ENCODE assay signal across 8 cellular contexts in genomic region chr4:102869569-102870227, GRCh38. TPM values are rescaled to one million over a fixed set of nuclear protein-coding genes. Genes with fewer than 3 reads are reported as not detected.
DNase-seq lines count a peak whose midpoint lies in the region; ATAC-seq, FAIRE-seq and TF ChIP-seq lines count a peak whose summit lies in the region.

No MANE protein-coding gene starts in this region.

- CTCF ChIA-PET in activated CD4-positive, alpha-beta T cell treated with anti-CD3 and anti-CD28 coated beads, Interleukin-2, amount 10 ng/mL, durations not matched to agents 7 days and 5 days (lab: Charles Lee) = interaction anchor here (0.7 to 2.4 kb wide), 3 partner anchors 11 to 42 kb away, joined by 3 to 7 read pairs (median 7); partner anchors contain the start of gene UBE2D3

- H3K36me3 Mint-ChIP-seq in activated CD4-positive, alpha-beta T cell treated with anti-CD3 and anti-CD28 coated beads, Interleukin-2, amount 10 ng/mL, durations not matched to agents 7 days and 5 days (ENCODE audit: low read depth) = peaks cover 46% of the 10 kb centered on the region
- peaks cover 27% of the 10 kb centered on the region for H3K36me3 Mint-ChIP-seq in nephron (ENCODE audit: low read depth)

- peak overlapping the region; percentile 99 for H3K27ac ChIP-seq in duodenal mucosa (ENCODE audit: low read depth, low read length)

- peaks cover 9% of the 10 kb centered on the region for H3K9me3 Mint-ChIP-seq in activated CD4-positive, alpha-beta T cell treated with anti-CD3 and anti-CD28 coated beads, Interleukin-2, amount 10 ng/mL, durations not matched to agents 7 days and 5 days
- peaks cover 4% of the 10 kb centered on the region for H3K9me3 Mint-ChIP-seq in nephron

- H3K27ac Mint-ChIP-seq in activated CD4-positive, alpha-beta T cell treated with anti-CD3 and anti-CD28 coated beads, Interleukin-2, amount 10 ng/mL, durations not matched to agents 7 days and 5 days = peak overlapping the region; percentile 100
- peak overlapping the region; percentile 94 to 99 (median 98) for H3K27ac Mint-ChIP-seq in nephron

- H3K4me3 Mint-ChIP-seq in activated CD4-positive, alpha-beta T cell treated with anti-CD3 and anti-CD28 coated beads, Interleukin-2, amount 10 ng/mL, durations not matched to agents 7 days and 5 days = peak overlapping the region; percentile 96
- H3K4me3 Mint-ChIP-seq in nephron = peak overlapping the region; percentile 90 to 98 (median 97)

- no peak for FAIRE-seq in RCC 7860 (lab: Jason Lieb, UNC)

- H3K36me3 ChIP-seq in duodenal mucosa (ENCODE audit: control insufficient read depth in 1 of 2, insufficient read depth in 2 of 2, low read length in 2 of 2) = peaks cover 2 to 3% of the 10 kb centered on the region in 2 donors

- peak overlapping the region; percentile 88 to 96 for H3K9ac ChIP-seq in duodenal mucosa (ENCODE audit: low read depth in 1 of 2, low read length in 2 of 2)

- in situ Hi-C loops in G401 (cut with HindIII; ENCODE audit: low sequenced_read_pairs) = no loop called here

- POLR2A ChIA-PET in activated CD4-positive, alpha-beta T cell treated with anti-CD3 and anti-CD28 coated beads, Interleukin-2, amount 10 ng/mL, durations not matched to agents 7 days and 5 days (lab: Charles Lee) = interaction anchor here (0.5 to 3.5 kb wide), 6 partner anchors 11 to 60 kb away, joined by 3 to 51 read pairs (median 4); partner anchors contain the start of gene UBE2D3

- no peaks in the 10 kb centered on the region for H3K27me3 Mint-ChIP-seq in activated CD4-positive, alpha-beta T cell treated with anti-CD3 and anti-CD28 coated beads, Interleukin-2, amount 10 ng/mL, durations not matched to agents 7 days and 5 days
- H3K27me3 Mint-ChIP-seq in nephron (ENCODE audit: low read depth) = no peaks in the 10 kb centered on the region

- no peak for TF ChIP-seq CTCF in nephron (IDR thresholded peaks at IDR 0.05; ENCODE audit: unreplicated experiment in 3 of 3)

- no peak for DNase-seq in activated CD4-positive, alpha-beta T cell treated with anti-CD3 and anti-CD28 coated beads, Interleukin-2, amount 10 ng/mL, durations not matched to agents 7 days and 5 days
- no peak for DNase-seq in activated CD4-positive, alpha-beta T cell treated with anti-CD3 and anti-CD28 coated beads for 48 hours
- DNase-seq in RCC 7860 (ENCODE audit: low spot score) (peak; percentile 28), G401 (ENCODE audit: low spot score) (no peak)

- H3K4me3 ChIP-seq in duodenal mucosa (ENCODE audit: low read depth in 1 of 2, low read length in 2 of 2) = peak overlapping the region; percentile 88 to 94

- ATAC-seq in HG02610 (IDR thresholded peaks at IDR 0.05; ENCODE audit: unreplicated experiment) = peak; percentile 30
- ATAC-seq in HG02938 (IDR thresholded peaks at IDR 0.05; ENCODE audit: unreplicated experiment) = no peak

- no peaks in the 10 kb centered on the region for H3K27me3 ChIP-seq in duodenal mucosa (ENCODE audit: control insufficient read depth in 1 of 2, insufficient read depth in 2 of 2, low read length in 2 of 2)

- H3K4me1 ChIP-seq in duodenal mucosa (ENCODE audit: control insufficient read depth in 1 of 2, insufficient read depth in 2 of 2, low read length in 2 of 2) = peaks cover 0 to 30% of the 10 kb centered on the region in 2 donors

- H3K9me3 ChIP-seq in duodenal mucosa (ENCODE audit: control insufficient read depth in 1 of 2, low read length in 2 of 2) = no peaks in the 10 kb centered on the region

- peaks cover 59% of the 10 kb centered on the region for H3K4me1 Mint-ChIP-seq in activated CD4-positive, alpha-beta T cell treated with anti-CD3 and anti-CD28 coated beads, Interleukin-2, amount 10 ng/mL, durations not matched to agents 7 days and 5 days
- peaks cover 33% of the 10 kb centered on the region for H3K4me1 Mint-ChIP-seq in nephron

RNA-seq across cellular contexts. Expression of gene CISD2, which starts 0.9 kb away (rescaled TPM):
- total RNA-seq in activated CD4-positive, alpha-beta T cell treated with anti-CD3 and anti-CD28 coated beads, Interleukin-2, amount 10 ng/mL, durations not matched to agents 7 days and 5 days = 10 to 100 TPM; 35.1 to 40.7 TPM
- total RNA-seq in G401 (2014; rRNA removed; shearing (Covaris generic)) = 72.7 and 80.0 TPM in 2 replicates

RNA-seq across cellular contexts. Expression of gene UBE2D3, which starts 42.3 kb away (rescaled TPM):
- total RNA-seq in activated CD4-positive, alpha-beta T cell treated with anti-CD3 and anti-CD28 coated beads, Interleukin-2, amount 10 ng/mL, durations not matched to agents 7 days and 5 days = 100 to 1,000 TPM; 360 to 500 TPM
- total RNA-seq in G401 (2014; rRNA removed; shearing (Covaris generic)) = 460 and 522 TPM in 2 replicates
